In the genomic region with DNA sequence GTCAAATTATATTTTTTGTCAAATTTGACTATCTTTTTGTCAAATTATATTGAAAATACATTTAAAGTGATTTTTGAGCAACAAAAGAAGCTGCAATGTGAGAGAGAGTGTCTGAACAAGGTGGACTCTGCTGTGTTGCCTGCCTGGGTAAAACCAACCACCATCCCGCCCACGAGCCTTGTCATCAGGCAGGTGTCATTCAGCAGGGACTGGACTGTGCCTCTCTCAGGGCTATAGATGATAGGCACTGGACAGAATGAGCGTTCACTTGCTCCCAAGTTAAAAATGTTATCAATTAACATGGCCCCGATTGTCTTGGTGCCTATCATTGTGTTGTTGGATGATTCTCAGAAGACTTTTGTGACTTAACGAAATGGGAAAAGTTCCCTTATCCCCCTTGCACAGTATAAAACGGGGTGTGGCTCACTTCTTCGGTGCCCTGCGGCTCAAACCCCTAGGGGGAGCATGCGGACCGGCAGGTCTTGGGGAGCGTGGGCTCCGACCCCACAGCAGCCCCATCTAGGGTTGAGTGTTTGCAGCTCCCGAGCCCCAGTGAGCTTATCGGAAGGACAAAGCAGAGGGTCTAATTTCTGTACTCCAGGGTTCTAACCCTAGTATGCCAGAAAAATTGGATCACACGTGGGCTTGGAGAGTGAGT, we compare ENCODE assay signal across 3 cellular contexts.
TF ChIP-seq lines count a peak whose summit lies in the region.

No MANE protein-coding gene starts in this region.

TF ChIP-seq in SK-N-SH, 30 proteins besides CTCF, POLR2A, EP300 and RAD21:
- TF ChIP-seq NRF1 (IDR thresholded peaks at IDR 0.05; ENCODE audit: low read depth, low read length) (no peak), JUND (IDR thresholded peaks at IDR 0.05) (no peak), EZH2phosphoT487 (IDR thresholded peaks at IDR 0.05; ENCODE audit: borderline replicate concordance, low read depth) (no peak), CHD2 (IDR thresholded peaks at IDR 0.05; ENCODE audit: low read length, partially characterized antibody) (no peak), YY1 (IDR thresholded peaks at IDR 0.05; ENCODE audit: low read depth) (no peak), NFIC (IDR thresholded peaks at IDR 0.05; ENCODE audit: borderline replicate concordance) (no peak), GABPA (IDR thresholded peaks at IDR 0.05; ENCODE audit: low read depth) (no peak), GATA2 (CRISPR knock-in tag; IDR thresholded peaks at IDR 0.05) (no peak)
- TF ChIP-seq, protein P1, sequence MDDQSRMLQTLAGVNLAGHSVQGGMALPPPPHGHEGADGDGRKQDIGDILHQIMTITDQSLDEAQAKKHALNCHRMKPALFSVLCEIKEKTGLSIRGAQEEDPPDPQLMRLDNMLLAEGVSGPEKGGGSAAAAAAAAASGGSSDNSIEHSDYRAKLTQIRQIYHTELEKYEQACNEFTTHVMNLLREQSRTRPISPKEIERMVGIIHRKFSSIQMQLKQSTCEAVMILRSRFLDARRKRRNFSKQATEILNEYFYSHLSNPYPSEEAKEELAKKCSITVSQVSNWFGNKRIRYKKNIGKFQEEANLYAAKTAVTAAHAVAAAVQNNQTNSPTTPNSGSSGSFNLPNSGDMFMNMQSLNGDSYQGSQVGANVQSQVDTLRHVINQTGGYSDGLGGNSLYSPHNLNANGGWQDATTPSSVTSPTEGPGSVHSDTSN (IDR thresholded peaks at IDR 0.05), result no peak

TF ChIP-seq in SK-N-SH treated with all-trans-retinoic acid at 6 μM for 48 hours, 23 proteins besides CTCF, POLR2A, EP300 and RAD21:
- TF ChIP-seq BACH2 (CRISPR knock-in tag; IDR thresholded peaks at IDR 0.05; ENCODE audit: borderline replicate concordance) (no peak), OSR1 (CRISPR knock-in tag; IDR thresholded peaks at IDR 0.05) (no peak), ZFP3 (CRISPR knock-in tag; IDR thresholded peaks at IDR 0.05) (no peak), TOX (CRISPR knock-in tag; IDR thresholded peaks at IDR 0.05; ENCODE audit: borderline replicate concordance) (no peak), POU6F1 (CRISPR knock-in tag; IDR thresholded peaks at IDR 0.05; ENCODE audit: borderline replicate concordance, low read depth) (no peak)

TF ChIP-seq in GM12878, 131 proteins besides CTCF, POLR2A, EP300 and RAD21:
- TF ChIP-seq SREBF2 (IDR thresholded peaks at IDR 0.05; ENCODE audit: low read length), result no peak
- TF ChIP-seq SRF (IDR thresholded peaks at IDR 0.05; ENCODE audit: low read depth in 2 of 2, low read length in 2 of 2), result no peak
- TF ChIP-seq SUZ12 (IDR thresholded peaks at IDR 0.05; ENCODE audit: unreplicated experiment), result no peak
- no peak for TF ChIP-seq TARDBP (IDR thresholded peaks at IDR 0.05; ENCODE audit: borderline replicate concordance)
